In genomic region chr4:96390404-96390803, GRCh38 we compare ENCODE assay signal across 18 cellular contexts.
"Had no signal": no experiment of that assay in that cellular context is flagged by ENCODE, and none has a peak within 500 bp of the region (broad histone marks: within the 10 kb centered on the region; RNA-seq: fewer than 3 reads in every experiment).

No MANE protein-coding gene starts in this region.

- H3K27me3 ChIP-seq: right lobe of liver, suprapubic skin, vagina had no signal

- H3K4me3 Mint-ChIP-seq: effector memory CD8-positive, alpha-beta T cell; natural killer cell; neural crest cell; stimulated activated naive B cell treated with anti-CD40 and anti-IgM and Interleukin-4, amounts not matched to agents 10 μg/mL and 1 μg/mL and 100 μg/mL, for 72 hours; stimulated activated naive CD8-positive, alpha-beta T cell treated with anti-CD3 and anti-CD28 coated beads, Interleukin-15, amount 100 ng/mL, for 72 hours had no signal

- H3K79me2 ChIP-seq: parathyroid adenoma had no signal

- H3K27ac ChIP-seq: lower lobe of right lung, parathyroid adenoma, right lobe of liver, suprapubic skin, vagina had no signal

- H2AFZ ChIP-seq: parathyroid adenoma had no signal

- H3K9ac ChIP-seq: parathyroid adenoma had no signal

- H3K9me3 ChIP-seq: lower lobe of right lung, right lobe of liver, suprapubic skin, vagina had no signal

- H3K4me3 ChIP-seq: lower lobe of right lung, right lobe of liver, suprapubic skin, vagina had no signal

- H3K27me3 Mint-ChIP-seq: effector memory CD8-positive, alpha-beta T cell; progenitor cell of endocrine pancreas; stimulated activated naive B cell treated with anti-CD40 and anti-IgM and Interleukin-4, amounts not matched to agents 10 μg/mL and 1 μg/mL and 100 μg/mL, for 72 hours; stimulated activated naive CD8-positive, alpha-beta T cell treated with anti-CD3 and anti-CD28 coated beads, Interleukin-15, amount 100 ng/mL, for 72 hours had no signal

- H3K36me3 ChIP-seq: lower lobe of right lung, right lobe of liver, suprapubic skin, vagina had no signal

- ATAC-seq: effector memory CD8-positive, alpha-beta T cell; left ventricle myocardium superior; lower lobe of right lung; natural killer cell; right lobe of liver; stimulated activated naive B cell treated with anti-CD40 and anti-IgM and Interleukin-4, amounts not matched to agents 10 μg/mL and 1 μg/mL and 100 μg/mL, for 72 hours; stimulated activated naive CD8-positive, alpha-beta T cell treated with anti-CD3 and anti-CD28 coated beads, Interleukin-15, amount 100 ng/mL, for 72 hours had no signal

- H3K36me3 Mint-ChIP-seq: natural killer cell; stimulated activated naive B cell treated with anti-CD40 and anti-IgM and Interleukin-4, amounts not matched to agents 10 μg/mL and 1 μg/mL and 100 μg/mL, for 72 hours had no signal

- H3K27ac Mint-ChIP-seq: effector memory CD8-positive, alpha-beta T cell; natural killer cell; progenitor cell of endocrine pancreas; stimulated activated naive B cell treated with anti-CD40 and anti-IgM and Interleukin-4, amounts not matched to agents 10 μg/mL and 1 μg/mL and 100 μg/mL, for 72 hours had no signal

- H3K4me1 Mint-ChIP-seq: natural killer cell; neural crest cell; stimulated activated naive B cell treated with anti-CD40 and anti-IgM and Interleukin-4, amounts not matched to agents 10 μg/mL and 1 μg/mL and 100 μg/mL, for 72 hours; stimulated activated naive CD8-positive, alpha-beta T cell treated with anti-CD3 and anti-CD28 coated beads, Interleukin-15, amount 100 ng/mL, for 72 hours had no signal

- DNase-seq: cortex of kidney; effector memory CD8-positive, alpha-beta T cell; hypothalamus; left ventricle myocardium superior; lower lobe of right lung; natural killer cell; right lobe of liver; small intestine; stimulated activated CD4-positive, alpha-beta T cell treated with anti-CD3 and anti-CD28 coated beads, Interleukin-15, amount 100 ng/mL, for 24 hours; stimulated activated CD4-positive, alpha-beta T cell treated with anti-CD3 and anti-CD28 coated beads, Interleukin-2, amount 100 ng/mL, for 48 hours; stimulated activated naive B cell treated with anti-CD40 and anti-IgM and Interleukin-4, amounts not matched to agents 10 μg/mL and 1 μg/mL and 100 μg/mL, for 72 hours; stimulated activated naive CD8-positive, alpha-beta T cell treated with anti-CD3 and anti-CD28 coated beads, Interleukin-15, amount 100 ng/mL, for 72 hours; trophoblast cell had no signal

- H3K4me1 ChIP-seq: lower lobe of right lung, parathyroid adenoma, right lobe of liver, suprapubic skin, vagina had no signal
